ENCODE assay signal across 1 cellular context in genomic region chr11:64245797-64246623, GRCh38.
A peak's percentile ranks its signal among the peaks of the same experiment; 100 is the strongest.
TF ChIP-seq lines count a peak whose summit lies in the region.

No MANE protein-coding gene starts in this region.

TF ChIP-seq in K562, 482 proteins besides CTCF, POLR2A, EP300 and RAD21 (continued from another document and continues in another):
- no peak for TF ChIP-seq ZNF655 (CRISPR knock-in tag; IDR thresholded peaks at IDR 0.05)
- peak; percentile 86 for TF ChIP-seq ATF3 (IDR thresholded peaks at IDR 0.05)
- TF ChIP-seq ATF3 (CRISPR knock-in tag; conservative IDR thresholded peaks at IDR 0.05), result no peak
- 0 out of 2 replicates have a peak, but pooled peaks have one; percentile 39 for TF ChIP-seq ZNF24 (IDR thresholded peaks at IDR 0.05)
- TF ChIP-seq MAZ (CRISPR knock-in tag; conservative IDR thresholded peaks at IDR 0.05 in 1 of 2, IDR thresholded peaks at IDR 0.05 in 1 of 2), result peak in 1 of 2 experiments; percentile 65; a peak in 3 of 4 replicates
- TF ChIP-seq STAG1 (CRISPR knock-in tag; IDR thresholded peaks at IDR 0.05; ENCODE audit: borderline replicate concordance), result no peak
- no peak for TF ChIP-seq MCM7 (IDR thresholded peaks at IDR 0.05)
- peak; percentile 60; the same call in 1 of the 2 replicates for TF ChIP-seq JUN (IDR thresholded peaks at IDR 0.05; ENCODE audit: borderline replicate concordance, low read depth, low read length)
- TF ChIP-seq JUN (CRISPR knock-in tag; IDR thresholded peaks at IDR 0.05; ENCODE audit: borderline replicate concordance), result no peak; the same call in 1 of the 2 replicates
- TF ChIP-seq HCFC1 (IDR thresholded peaks at IDR 0.05; ENCODE audit: low read depth, low read length), result 0 out of 2 replicates have a peak, but pooled peaks have one; percentile 7
- peak; percentile 55; the same call in 1 of the 2 replicates for TF ChIP-seq GABPB1 (CRISPR knock-in tag; IDR thresholded peaks at IDR 0.05)
- TF ChIP-seq TSHZ1 (CRISPR knock-in tag; IDR thresholded peaks at IDR 0.05), result no peak
- no peak for TF ChIP-seq GABPA (tag; conservative IDR thresholded peaks at IDR 0.05; ENCODE audit: low read depth)
- no peak for TF ChIP-seq PYGO2 (tag; IDR thresholded peaks at IDR 0.05)
- TF ChIP-seq FOSL1 (tag; conservative IDR thresholded peaks at IDR 0.05), result peak; percentile 84
- no peak for TF ChIP-seq SREBF2 (CRISPR knock-in tag; IDR thresholded peaks at IDR 0.05)
- no peak for TF ChIP-seq CCAR2 (IDR thresholded peaks at IDR 0.05; ENCODE audit: low read depth, low read length)
- no peak for TF ChIP-seq SAFB (IDR thresholded peaks at IDR 0.05; ENCODE audit: borderline replicate concordance, low read depth, low read length)
- TF ChIP-seq ZNF282 (CRISPR knock-in tag; IDR thresholded peaks at IDR 0.05), result no peak
- peak in 2 of 3 experiments; percentile 62 to 80 for TF ChIP-seq YY1 (IDR thresholded peaks at IDR 0.05; ENCODE audit: borderline replicate concordance in 1 of 3, control insufficient read depth in 1 of 3, extremely low read depth in 1 of 3, insufficient read depth in 3 of 3, insufficient read length in 1 of 3, insufficient replicate concordance in 2 of 3, low read depth in 1 of 3, low read length in 2 of 3)
- TF ChIP-seq TRIM28 (IDR thresholded peaks at IDR 0.05), result no peak
- no peak for TF ChIP-seq NFE2L1 (tag; IDR thresholded peaks at IDR 0.05; ENCODE audit: borderline replicate concordance, low read depth)
- no peak for TF ChIP-seq CXXC5 (CRISPR knock-in tag; IDR thresholded peaks at IDR 0.05)
- TF ChIP-seq CUX1 (CRISPR knock-in tag; IDR thresholded peaks at IDR 0.05), result no peak
- peak; percentile 11; the same call in 1 of the 2 replicates for TF ChIP-seq ESRRA (IDR thresholded peaks at IDR 0.05; ENCODE audit: borderline replicate concordance, low read depth)
- no peak for TF ChIP-seq ETV6 (IDR thresholded peaks at IDR 0.05; ENCODE audit: borderline replicate concordance in 1 of 2, low read depth in 2 of 2, low read length in 1 of 2)
- TF ChIP-seq ETV6 (CRISPR knock-in tag; IDR thresholded peaks at IDR 0.05; ENCODE audit: borderline replicate concordance), result no peak
- TF ChIP-seq KDM5B (IDR thresholded peaks at IDR 0.05; ENCODE audit: insufficient replicate concordance, low read depth, low read length), result no peak
- no peak for TF ChIP-seq ZNF707 (CRISPR knock-in tag; conservative IDR thresholded peaks at IDR 0.05)
- no peak for TF ChIP-seq MECOM (CRISPR knock-in tag; IDR thresholded peaks at IDR 0.05)
- TF ChIP-seq LEF1 (IDR thresholded peaks at IDR 0.05), result 0 out of 2 replicates have a peak, but pooled peaks have one; percentile 56
- peak; percentile 63 for TF ChIP-seq BCOR (IDR thresholded peaks at IDR 0.05)
- TF ChIP-seq ZNF318 (IDR thresholded peaks at IDR 0.05; ENCODE audit: borderline replicate concordance in 1 of 2, low read depth in 1 of 2), result no peak
- TF ChIP-seq TARDBP (IDR thresholded peaks at IDR 0.05), result no peak
- TF ChIP-seq PURB (CRISPR knock-in tag; IDR thresholded peaks at IDR 0.05; ENCODE audit: low read depth), result no peak
- TF ChIP-seq PHB2 (IDR thresholded peaks at IDR 0.05; ENCODE audit: low read depth), result no peak
- no peak for TF ChIP-seq FOXJ2 (tag; IDR thresholded peaks at IDR 0.05)
- 0 out of 2 replicates have a peak, but pooled peaks have one; percentile 8 for TF ChIP-seq NR2C1 (IDR thresholded peaks at IDR 0.05)
- TF ChIP-seq NR2C1 (tag; IDR thresholded peaks at IDR 0.05), result peak; percentile 7; the same call in 1 of the 2 replicates
- peak; percentile 26; the same call in 1 of the 2 replicates for TF ChIP-seq ETS1 (conservative IDR thresholded peaks at IDR 0.05; ENCODE audit: control insufficient read depth, low read depth, low read length)
- no peak for TF ChIP-seq ZNF79 (CRISPR knock-in tag; IDR thresholded peaks at IDR 0.05; ENCODE audit: low read depth)
- TF ChIP-seq SIN3A (IDR thresholded peaks at IDR 0.05; ENCODE audit: borderline replicate concordance in 2 of 2, control insufficient read depth in 1 of 2, low read depth in 2 of 2, low read length in 2 of 2), result peak; percentile 25 to 75; a peak in 1 of 4 replicates
- 0 out of 2 replicates have a peak, but pooled peaks have one; percentile 64 for TF ChIP-seq SUPT5H (IDR thresholded peaks at IDR 0.05)
- no peak for TF ChIP-seq KLF6 (CRISPR knock-in tag; IDR thresholded peaks at IDR 0.05; ENCODE audit: borderline replicate concordance)
